1 cellular context compared by ENCODE assay signal in the genomic region with DNA sequence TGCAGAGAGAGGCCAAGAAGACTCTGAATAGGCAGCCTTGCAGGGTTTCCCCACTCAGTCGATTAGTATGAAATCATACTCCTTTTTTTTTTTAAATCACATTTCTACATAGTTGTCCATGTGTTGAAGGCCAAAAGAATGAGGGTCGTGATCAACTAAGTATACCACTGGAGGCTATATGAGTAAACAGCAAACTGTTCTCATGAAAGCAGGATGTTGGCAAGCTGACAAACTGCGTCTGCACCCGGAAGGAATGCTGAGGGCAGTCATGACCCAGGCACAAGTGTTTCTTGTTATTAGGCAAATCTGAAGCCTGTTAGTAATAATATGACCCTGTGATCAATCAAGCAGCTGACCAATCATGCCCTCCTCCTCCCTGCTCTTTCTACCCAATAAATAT.
TF ChIP-seq lines count a peak whose summit lies in the region.

No MANE protein-coding gene starts in this region.

TF ChIP-seq in IMR-90, 13 proteins besides CTCF, POLR2A, EP300 and RAD21:
- TF ChIP-seq BHLHE40 (IDR thresholded peaks at IDR 0.05; ENCODE audit: low read depth, low read length) = no peak
